ENCODE assay signal across 8 cellular contexts in genomic region chr18:73842795-73843394, GRCh38.
DNase-seq lines count a peak whose midpoint lies in the region; ATAC-seq and TF ChIP-seq lines count a peak whose summit lies in the region.

No MANE protein-coding gene starts in this region.

- CTCF ChIA-PET in HEK293 (lab: Yijun Ruan, JAX) (interaction anchor here (0.5 to 3.2 kb wide), 24 partner anchors 8 to 1735 kb away, joined by 3 to 18 read pairs (median 4); no protein-coding TSS in a partner anchor), WTC11 (lab: Charles Lee) (interaction anchor here (0.5 to 1.5 kb wide), 13 partner anchors 10 to 1653 kb away, joined by 3 to 6 read pairs (median 3); no protein-coding TSS in a partner anchor)

- peak; percentile 41 for DNase-seq in activated CD4-positive, CD25-positive, alpha-beta regulatory T cell treated with anti-CD3 and anti-CD28 coated beads, Interleukin-2, amount 50 U/mL, for 72 hours
- DNase-seq in NAMALWA (ENCODE audit: low spot score) (peak; percentile 70), WTC11 (ENCODE audit: low spot score) (peak; percentile 69), dorsolateral prefrontal cortex (peak in 9 of 10 donors; percentile 32 to 75 (median 61)), mesenchymal stem cell (peak; percentile 63)
- peak; percentile 13 for DNase-seq in stimulated activated naive CD4-positive, alpha-beta T cell treated with Interleukin-2 at 50 U/mL for 16 hours (lab: John Stamatoyannopoulos, UW)

- no peak overlapping the region for H3K14ac ChIP-seq in mesenchymal stem cell (ENCODE audit: low read length in 2 of 2)

- no peak overlapping the region for H3K18ac ChIP-seq in mesenchymal stem cell (ENCODE audit: low read depth in 1 of 2, low read length in 2 of 2)

- no peak overlapping the region for H3K4me3 ChIP-seq in HEK293 (ENCODE audit: low read depth, low read length)
- peak overlapping the region in 35 of 59 donors; percentile 1 to 57 (median 29) for H3K4me3 ChIP-seq in dorsolateral prefrontal cortex
- peak overlapping the region in 1 of 2 experiments; percentile 35 for H3K4me3 ChIP-seq in mesenchymal stem cell (ENCODE audit: insufficient read depth in 1 of 2, low read depth in 1 of 2, low read length in 2 of 2)

- no peaks in the 10 kb centered on the region for H3K9me3 Mint-ChIP-seq in WTC11

- no peak for ATAC-seq in activated CD4-positive, CD25-positive, alpha-beta regulatory T cell treated with anti-CD3 and anti-CD28 coated beads, Interleukin-2, amount 50 U/mL, for 24 hours
- ATAC-seq in WTC11, result peak; percentile 74

- POLR2A ChIA-PET in HEK293 (lab: Yijun Ruan, JAX) (no interaction called here), WTC11 (lab: Charles Lee) (no interaction called here)

- intact Hi-C loops in dorsolateral prefrontal cortex (cut with DNase I), result loop anchor here (5.0 to 10.0 kb wide), 3 partner anchors 978 to 1081 kb away; partner anchors contain the start of gene NETO1 (in 1 of the 2)

- H3K23ac ChIP-seq in mesenchymal stem cell (ENCODE audit: low read length in 2 of 2), result no peak overlapping the region

- H2BK120ac ChIP-seq in mesenchymal stem cell (ENCODE audit: low read depth, low read length), result no peak overlapping the region

- H3K27me3 ChIP-seq in dorsolateral prefrontal cortex (peaks cover 0 to 4% (median 0%) of the 10 kb centered on the region in 45 donors), mesenchymal stem cell (ENCODE audit: control insufficient read depth in 1 of 2, insufficient read depth in 1 of 2, low read length in 2 of 2) (peaks cover 0 to 34% of the 10 kb centered on the region in 2 experiments)

- H4K91ac ChIP-seq in mesenchymal stem cell (ENCODE audit: low read length), result no peak overlapping the region

- H3K4me2 ChIP-seq in mesenchymal stem cell (ENCODE audit: low read length, poor library complexity, severe bottlenecking), result peak overlapping the region; percentile 8

- no peak overlapping the region for H2BK12ac ChIP-seq in mesenchymal stem cell (ENCODE audit: low read length in 2 of 2)

- no peak overlapping the region for H2BK15ac ChIP-seq in mesenchymal stem cell (ENCODE audit: low read depth, poor library complexity, severe bottlenecking)

- no peaks in the 10 kb centered on the region for H3K36me3 ChIP-seq in HEK293 (ENCODE audit: control insufficient read depth in 2 of 2, insufficient read depth in 1 of 2, low read length in 2 of 2)
- no peaks in the 10 kb centered on the region for H3K36me3 ChIP-seq in mesenchymal stem cell (ENCODE audit: control insufficient read depth in 1 of 2, insufficient read depth in 2 of 2, low read depth in 1 of 2, low read length in 2 of 2)

- H2AK5ac ChIP-seq in mesenchymal stem cell (ENCODE audit: low read length, severe bottlenecking), result no peak overlapping the region

- H3K79me1 ChIP-seq in mesenchymal stem cell (replicated peaks; ENCODE audit: low read length, poor library complexity, severe bottlenecking), result no peaks in the 10 kb centered on the region

- H3K4me3 Mint-ChIP-seq in WTC11, result no peak overlapping the region

- H2AFZ ChIP-seq in mesenchymal stem cell (ENCODE audit: low read depth, low read length), result no peak overlapping the region

- TF ChIP-seq CTCF in HEK293 (tag by site-specific recombination; IDR thresholded peaks at IDR 0.05) (peak; percentile 33), WTC11 (IDR thresholded peaks at IDR 0.05) (peak; percentile 87), dorsolateral prefrontal cortex (IDR thresholded peaks at IDR 0.05 in 54 of 56, conservative IDR thresholded peaks at IDR 0.05 in 2 of 56; ENCODE audit: low read depth in 1 of 56, partially characterized antibody in 56 of 56) (peak; percentile 82 to 98 (median 91))

- peaks cover 22% of the 10 kb centered on the region for H3K4me1 Mint-ChIP-seq in WTC11

- 18% methylated on average over 10 of the region's 10 CpGs for WGBS in mesenchymal stem cell

- H3K27me3 Mint-ChIP-seq in WTC11 (ENCODE audit: low read depth), result no peaks in the 10 kb centered on the region

- no peak overlapping the region for H3K27ac Mint-ChIP-seq in WTC11

- H3K27ac ChIP-seq in HEK293 (ENCODE audit: extremely low read depth, low read depth, low read length) (no peak overlapping the region), dorsolateral prefrontal cortex (no peak overlapping the region), mesenchymal stem cell (ENCODE audit: low read length, poor library complexity, severe bottlenecking) (no peak overlapping the region)

- H3K4me1 ChIP-seq in HEK293 (ENCODE audit: control insufficient read depth, insufficient read depth, low read length), result no peaks in the 10 kb centered on the region
- peaks cover 4% of the 10 kb centered on the region for H3K4me1 ChIP-seq in mesenchymal stem cell (ENCODE audit: control insufficient read depth, insufficient read depth, low read depth, low read length)

- no peak overlapping the region for H3K4ac ChIP-seq in mesenchymal stem cell (ENCODE audit: low read depth in 1 of 2, low read length in 2 of 2)

- H4K8ac ChIP-seq in mesenchymal stem cell (ENCODE audit: low read length), result no peak overlapping the region

- H3K9me3 ChIP-seq in HEK293 (ENCODE audit: control insufficient read depth, insufficient read depth, low read depth, low read length), result no peaks in the 10 kb centered on the region
- H3K9me3 ChIP-seq in mesenchymal stem cell (ENCODE audit: control insufficient read depth, low read length), result no peaks in the 10 kb centered on the region

- H2BK5ac ChIP-seq in mesenchymal stem cell (ENCODE audit: low read depth, low read length, poor library complexity, severe bottlenecking), result no peak overlapping the region

- no peaks in the 10 kb centered on the region for H3K36me3 Mint-ChIP-seq in WTC11

- H3K9ac ChIP-seq in mesenchymal stem cell (ENCODE audit: low read length), result peak overlapping the region; percentile 69

TF ChIP-seq in HEK293, 187 proteins besides CTCF, POLR2A, EP300 and RAD21:
- peak; percentile 88 for TF ChIP-seq ZNF2 (tag by site-specific recombination; IDR thresholded peaks at IDR 0.05)
- TF ChIP-seq ZNF133 (tag by site-specific recombination; IDR thresholded peaks at IDR 0.05), result no peak
- peak; percentile 49 for TF ChIP-seq ZNF654 (tag by site-specific recombination; IDR thresholded peaks at IDR 0.05; ENCODE audit: low read depth)

TF ChIP-seq in WTC11, 78 proteins besides CTCF, POLR2A, EP300 and RAD21 (continues in another document):
- TF ChIP-seq ESRRA (CRISPR knock-in tag; IDR thresholded peaks at IDR 0.05; ENCODE audit: borderline replicate concordance), result no peak
- TF ChIP-seq, protein P1, sequence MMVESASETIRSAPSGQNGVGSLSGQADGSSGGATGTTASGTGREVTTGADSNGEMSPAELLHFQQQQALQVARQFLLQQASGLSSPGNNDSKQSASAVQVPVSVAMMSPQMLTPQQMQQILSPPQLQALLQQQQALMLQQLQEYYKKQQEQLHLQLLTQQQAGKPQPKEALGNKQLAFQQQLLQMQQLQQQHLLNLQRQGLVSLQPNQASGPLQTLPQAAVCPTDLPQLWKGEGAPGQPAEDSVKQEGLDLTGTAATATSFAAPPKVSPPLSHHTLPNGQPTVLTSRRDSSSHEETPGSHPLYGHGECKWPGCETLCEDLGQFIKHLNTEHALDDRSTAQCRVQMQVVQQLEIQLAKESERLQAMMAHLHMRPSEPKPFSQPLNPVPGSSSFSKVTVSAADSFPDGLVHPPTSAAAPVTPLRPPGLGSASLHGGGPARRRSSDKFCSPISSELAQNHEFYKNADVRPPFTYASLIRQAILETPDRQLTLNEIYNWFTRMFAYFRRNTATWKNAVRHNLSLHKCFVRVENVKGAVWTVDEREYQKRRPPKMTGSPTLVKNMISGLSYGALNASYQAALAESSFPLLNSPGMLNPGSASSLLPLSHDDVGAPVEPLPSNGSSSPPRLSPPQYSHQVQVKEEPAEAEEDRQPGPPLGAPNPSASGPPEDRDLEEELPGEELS (CRISPR knock-in tag; IDR thresholded peaks at IDR 0.05), result no peak
- no peak for TF ChIP-seq ZNF416 (CRISPR knock-in tag; IDR thresholded peaks at IDR 0.05)
- TF ChIP-seq ATF6 (CRISPR knock-in tag; IDR thresholded peaks at IDR 0.05), result no peak
- no peak for TF ChIP-seq SMAD4 (CRISPR knock-in tag; IDR thresholded peaks at IDR 0.05)
- TF ChIP-seq, protein P2, sequence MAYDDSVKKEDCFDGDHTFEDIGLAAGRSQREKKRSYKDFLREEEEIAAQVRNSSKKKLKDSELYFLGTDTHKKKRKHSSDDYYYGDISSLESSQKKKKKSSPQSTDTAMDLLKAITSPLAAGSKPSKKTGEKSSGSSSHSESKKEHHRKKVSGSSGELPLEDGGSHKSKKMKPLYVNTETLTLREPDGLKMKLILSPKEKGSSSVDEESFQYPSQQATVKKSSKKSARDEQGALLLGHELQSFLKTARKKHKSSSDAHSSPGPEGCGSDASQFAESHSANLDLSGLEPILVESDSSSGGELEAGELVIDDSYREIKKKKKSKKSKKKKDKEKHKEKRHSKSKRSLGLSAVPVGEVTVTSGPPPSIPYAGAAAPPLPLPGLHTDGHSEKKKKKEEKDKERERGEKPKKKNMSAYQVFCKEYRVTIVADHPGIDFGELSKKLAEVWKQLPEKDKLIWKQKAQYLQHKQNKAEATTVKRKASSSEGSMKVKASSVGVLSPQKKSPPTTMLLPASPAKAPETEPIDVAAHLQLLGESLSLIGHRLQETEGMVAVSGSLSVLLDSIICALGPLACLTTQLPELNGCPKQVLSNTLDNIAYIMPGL (CRISPR knock-in tag; IDR thresholded peaks at IDR 0.05), result no peak
- TF ChIP-seq MXD4 (CRISPR knock-in tag; IDR thresholded peaks at IDR 0.05; ENCODE audit: borderline replicate concordance), result no peak
- TF ChIP-seq, protein P3, sequence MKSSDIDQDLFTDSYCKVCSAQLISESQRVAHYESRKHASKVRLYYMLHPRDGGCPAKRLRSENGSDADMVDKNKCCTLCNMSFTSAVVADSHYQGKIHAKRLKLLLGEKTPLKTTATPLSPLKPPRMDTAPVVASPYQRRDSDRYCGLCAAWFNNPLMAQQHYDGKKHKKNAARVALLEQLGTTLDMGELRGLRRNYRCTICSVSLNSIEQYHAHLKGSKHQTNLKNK (CRISPR knock-in tag; IDR thresholded peaks at IDR 0.05), result no peak

Comparison
In these comparisons a context has a peak if more than half of its experiments do, and no peak if none do; other contexts are left out.
1. DNase-seq: peak in every context shown above with its lines; median percentile 70 in NAMALWA; 69 in WTC11; 63 in mesenchymal stem cell; 61 in dorsolateral prefrontal cortex; 41 in activated CD4-positive, CD25-positive, alpha-beta regulatory T cell treated with anti-CD3 and anti-CD28 coated beads, Interleukin-2, amount 50 U/mL, for 72 hours; 13 in stimulated activated naive CD4-positive, alpha-beta T cell treated with Interleukin-2 at 50 U/mL for 16 hours.
2. CTCF ChIP-seq: peak in every context shown above with its lines; median percentile 91 in dorsolateral prefrontal cortex; 87 in WTC11; 33 in HEK293.